In genomic region chr2:72825271-72826155, GRCh38 we compare ENCODE assay signal across 8 cellular contexts. TPM values are rescaled to one million over a fixed set of nuclear protein-coding genes. Genes with fewer than 3 reads are reported as not detected.
DNase-seq lines count a peak whose midpoint lies in the region; ATAC-seq, FAIRE-seq and TF ChIP-seq lines count a peak whose summit lies in the region.

TSS of gene EXOC6B (minus strand) at chr2:72826033.

- peaks cover 5% of the 10 kb centered on the region for H3K36me3 ChIP-seq in WERI-Rb-1
- no peaks in the 10 kb centered on the region for H3K36me3 ChIP-seq in bronchial epithelial cell (ENCODE audit: control insufficient read depth, insufficient read depth, low read length)
- H3K36me3 ChIP-seq in small intestine (ENCODE audit: control insufficient read depth in 2 of 2, insufficient read depth in 2 of 2, low read length in 2 of 2) = peaks cover 0 to 1% of the 10 kb centered on the region in 2 donors

- FAIRE-seq in bronchial epithelial cell (lab: Jason Lieb, UNC) (no peak), small intestine (lab: Jason Lieb, UNC) (no peak)

- DNase-seq in A172 (ENCODE audit: low spot score) (peak; percentile 85), NCI-H2171 (lab: John Stamatoyannopoulos, UW) (peak; percentile 95), WERI-Rb-1 (peak; percentile 98), bronchial epithelial cell (ENCODE audit: low read depth) (peak; percentile 85), iPS-NIHi11 (ENCODE audit: low spot score) (peak; percentile 99), small intestine (peak; percentile 88)

- H3K27me3 ChIP-seq in WERI-Rb-1 (ENCODE audit: insufficient read depth, low read depth, severe bottlenecking) = no peaks in the 10 kb centered on the region
- H3K27me3 ChIP-seq in bronchial epithelial cell (ENCODE audit: control insufficient read depth, insufficient read depth, low read length) = no peaks in the 10 kb centered on the region
- H3K27me3 ChIP-seq in small intestine (ENCODE audit: control insufficient read depth in 2 of 2, insufficient read depth in 2 of 2, low read length in 2 of 2) = no peaks in the 10 kb centered on the region

- peaks cover 2 to 3% of the 10 kb centered on the region in 2 donors for H3K4me1 ChIP-seq in small intestine (ENCODE audit: control insufficient read depth in 2 of 2, insufficient read depth in 1 of 2, low read depth in 1 of 2, low read length in 1 of 2)

- H3K4me3 ChIP-seq in WERI-Rb-1 (ENCODE audit: low read depth, low read length) = peak within 1 kb of the TSS; percentile 95
- peak within 1 kb of the TSS; percentile 87 for H3K4me3 ChIP-seq in bronchial epithelial cell (ENCODE audit: low read depth, low read length)
- H3K4me3 ChIP-seq in small intestine (ENCODE audit: low read depth in 1 of 2, low read length in 2 of 2) = peak within 1 kb of the TSS; percentile 80 to 87

- 1% methylated on average over 52 to 70 of the region's 70 CpGs for WGBS in small intestine, 3 donors

- H3K9me3 ChIP-seq in WERI-Rb-1 (ENCODE audit: severe bottlenecking) = no peaks in the 10 kb centered on the region
- no peaks in the 10 kb centered on the region for H3K9me3 ChIP-seq in small intestine (ENCODE audit: control insufficient read depth, low read depth)

- ATAC-seq in GM18867 (IDR thresholded peaks at IDR 0.05; ENCODE audit: unreplicated experiment) (peak; percentile 94), HG03097 (IDR thresholded peaks at IDR 0.05; ENCODE audit: low FRiP score, unreplicated experiment) (peak; percentile 95)

- H3K27ac ChIP-seq in WERI-Rb-1 (peak within 1 kb of the TSS; percentile 90), small intestine (ENCODE audit: low read depth in 1 of 2, low read length in 1 of 2) (peak within 1 kb of the TSS; percentile 52 to 84)

- TF ChIP-seq CTCF in WERI-Rb-1 (IDR thresholded peaks at IDR 0.05; ENCODE audit: low read depth, low read length) = no peak
- TF ChIP-seq CTCF in bronchial epithelial cell (IDR thresholded peaks at IDR 0.05; ENCODE audit: insufficient read depth, low read length, severe bottlenecking) = no peak

RNA-seq across cellular contexts. Expression of gene EXOC6B, which starts in this region (rescaled TPM):
- 26.1 and 34.4 TPM in 2 replicates for total RNA-seq in A172 (2014; rRNA removed; shearing (Covaris generic))
- total RNA-seq in bronchial epithelial cell = 26.9 and 41.7 TPM in 2 replicates
- polyA plus RNA-seq in small intestine = 10 to 100 TPM in 1 of 3 donors, 1 to 10 TPM in 2; 6.9 to 10.1 (median 7.0) TPM

Comparison
In these comparisons a context has a peak if more than half of its experiments do, and no peak if none do; other contexts are left out.
1. Peak in every context shown above with its lines: DNase-seq, ATAC-seq, H3K4me3 ChIP-seq and H3K27ac ChIP-seq.